ENCODE assay signal across 1 cellular context in the genomic region with DNA sequence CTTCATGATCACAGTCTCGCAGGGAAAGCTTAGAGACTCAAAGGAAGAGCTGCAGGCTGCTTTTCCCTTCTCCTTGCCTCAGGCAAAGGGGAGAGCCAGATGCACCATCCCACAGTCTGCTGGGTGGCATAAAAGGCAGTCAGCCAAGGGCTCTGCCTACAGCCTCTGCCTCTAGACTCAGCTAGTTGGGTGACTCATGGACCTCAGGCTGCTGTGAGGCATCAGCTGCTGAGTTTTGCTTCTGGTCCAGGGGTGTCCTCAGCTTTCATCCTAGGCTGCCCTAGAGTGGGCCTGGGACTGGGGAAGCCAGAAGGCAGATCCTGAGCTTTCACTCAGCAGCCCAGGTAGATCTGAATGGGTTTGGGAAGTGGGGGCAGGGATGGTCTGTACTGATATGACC.
TF ChIP-seq lines count a peak whose summit lies in the region.

No MANE protein-coding gene starts in this region.

TF ChIP-seq in HepG2, 621 proteins besides CTCF, POLR2A, EP300 and RAD21:
- TF ChIP-seq SRF (IDR thresholded peaks at IDR 0.05; ENCODE audit: low read depth, low read length) (no peak), ATF7 (IDR thresholded peaks at IDR 0.05) (no peak), ATF7 (CRISPR knock-in tag; IDR thresholded peaks at IDR 0.05) (no peak), GATAD1 (CRISPR knock-in tag; IDR thresholded peaks at IDR 0.05) (no peak), MIXL1 (CRISPR knock-in tag; IDR thresholded peaks at IDR 0.05) (no peak), NPAS2 (CRISPR knock-in tag; IDR thresholded peaks at IDR 0.05; ENCODE audit: borderline replicate concordance) (no peak), TFDP1 (CRISPR knock-in tag; IDR thresholded peaks at IDR 0.05; ENCODE audit: borderline replicate concordance) (no peak), ARNT2 (CRISPR knock-in tag; IDR thresholded peaks at IDR 0.05; ENCODE audit: low read depth) (no peak), AKAP8 (CRISPR knock-in tag; IDR thresholded peaks at IDR 0.05) (no peak), KLF16 (CRISPR knock-in tag; IDR thresholded peaks at IDR 0.05) (no peak)
- TF ChIP-seq, protein P1, sequence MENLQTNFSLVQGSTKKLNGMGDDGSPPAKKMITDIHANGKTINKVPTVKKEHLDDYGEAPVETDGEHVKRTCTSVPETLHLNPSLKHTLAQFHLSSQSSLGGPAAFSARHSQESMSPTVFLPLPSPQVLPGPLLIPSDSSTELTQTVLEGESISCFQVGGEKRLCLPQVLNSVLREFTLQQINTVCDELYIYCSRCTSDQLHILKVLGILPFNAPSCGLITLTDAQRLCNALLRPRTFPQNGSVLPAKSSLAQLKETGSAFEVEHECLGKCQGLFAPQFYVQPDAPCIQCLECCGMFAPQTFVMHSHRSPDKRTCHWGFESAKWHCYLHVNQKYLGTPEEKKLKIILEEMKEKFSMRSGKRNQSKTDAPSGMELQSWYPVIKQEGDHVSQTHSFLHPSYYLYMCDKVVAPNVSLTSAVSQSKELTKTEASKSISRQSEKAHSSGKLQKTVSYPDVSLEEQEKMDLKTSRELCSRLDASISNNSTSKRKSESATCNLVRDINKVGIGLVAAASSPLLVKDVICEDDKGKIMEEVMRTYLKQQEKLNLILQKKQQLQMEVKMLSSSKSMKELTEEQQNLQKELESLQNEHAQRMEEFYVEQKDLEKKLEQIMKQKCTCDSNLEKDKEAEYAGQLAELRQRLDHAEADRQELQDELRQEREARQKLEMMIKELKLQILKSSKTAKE (CRISPR knock-in tag; IDR thresholded peaks at IDR 0.05; ENCODE audit: borderline replicate concordance) = no peak
- TF ChIP-seq, protein P2, sequence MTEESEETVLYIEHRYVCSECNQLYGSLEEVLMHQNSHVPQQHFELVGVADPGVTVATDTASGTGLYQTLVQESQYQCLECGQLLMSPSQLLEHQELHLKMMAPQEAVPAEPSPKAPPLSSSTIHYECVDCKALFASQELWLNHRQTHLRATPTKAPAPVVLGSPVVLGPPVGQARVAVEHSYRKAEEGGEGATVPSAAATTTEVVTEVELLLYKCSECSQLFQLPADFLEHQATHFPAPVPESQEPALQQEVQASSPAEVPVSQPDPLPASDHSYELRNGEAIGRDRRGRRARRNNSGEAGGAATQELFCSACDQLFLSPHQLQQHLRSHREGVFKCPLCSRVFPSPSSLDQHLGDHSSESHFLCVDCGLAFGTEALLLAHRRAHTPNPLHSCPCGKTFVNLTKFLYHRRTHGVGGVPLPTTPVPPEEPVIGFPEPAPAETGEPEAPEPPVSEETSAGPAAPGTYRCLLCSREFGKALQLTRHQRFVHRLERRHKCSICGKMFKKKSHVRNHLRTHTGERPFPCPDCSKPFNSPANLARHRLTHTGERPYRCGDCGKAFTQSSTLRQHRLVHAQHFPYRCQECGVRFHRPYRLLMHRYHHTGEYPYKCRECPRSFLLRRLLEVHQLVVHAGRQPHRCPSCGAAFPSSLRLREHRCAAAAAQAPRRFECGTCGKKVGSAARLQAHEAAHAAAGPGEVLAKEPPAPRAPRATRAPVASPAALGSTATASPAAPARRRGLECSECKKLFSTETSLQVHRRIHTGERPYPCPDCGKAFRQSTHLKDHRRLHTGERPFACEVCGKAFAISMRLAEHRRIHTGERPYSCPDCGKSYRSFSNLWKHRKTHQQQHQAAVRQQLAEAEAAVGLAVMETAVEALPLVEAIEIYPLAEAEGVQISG (CRISPR knock-in tag; IDR thresholded peaks at IDR 0.05) = no peak
